Comparison of ENCODE assay signal across 17 cellular contexts in the genomic region with DNA sequence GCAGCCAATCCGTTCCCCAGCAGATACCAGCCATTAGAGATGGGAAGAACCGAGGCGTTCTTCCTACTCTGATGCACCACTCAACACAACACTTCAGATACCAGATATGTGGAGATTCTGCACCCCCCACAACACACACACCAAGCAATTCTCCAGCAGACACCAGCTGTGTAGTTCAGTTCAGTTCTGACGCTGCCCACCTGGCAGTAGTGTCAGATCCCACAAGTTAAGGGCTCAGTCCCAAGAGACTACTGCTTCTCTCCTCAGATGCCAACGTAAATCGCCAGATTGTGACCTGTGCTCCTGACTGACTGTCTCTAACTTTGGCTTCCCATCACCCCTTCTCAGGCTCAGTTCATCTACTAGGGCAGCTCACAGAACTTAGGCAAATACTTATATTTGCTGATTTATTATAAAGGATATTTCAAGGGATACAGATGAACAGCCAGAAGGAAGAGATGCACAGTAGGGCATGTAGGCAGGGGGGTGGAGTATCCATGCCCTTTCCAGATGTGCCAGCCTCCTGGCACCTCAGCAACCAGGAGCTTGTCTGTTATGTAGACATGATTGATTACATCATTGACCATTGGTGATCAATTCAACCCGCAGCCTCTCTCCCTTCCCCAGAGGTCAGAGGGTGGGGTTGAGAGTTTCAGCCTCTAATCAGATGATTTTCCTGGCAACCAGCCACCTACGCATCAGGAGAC.
A peak's percentile ranks its signal among the peaks of the same experiment; 100 is the strongest.
DNase-seq lines count a peak whose midpoint lies in the region; ATAC-seq lines count a peak whose summit lies in the region.
"Had no signal": no experiment of that assay in that cellular context is flagged by ENCODE, and none has a peak within 500 bp of the region (broad histone marks: within the 10 kb centered on the region; RNA-seq: fewer than 3 reads in every experiment).

No MANE protein-coding gene starts in this region.

- no CpG with 5 or more reads among the region's 8 CpGs for WGBS in neuronal stem cell (ENCODE audit: extremely low coverage in 2 of 2, insufficient read length in 2 of 2, insufficient replicate concordance in 1 of 2), 2 donors

- H2AK5ac ChIP-seq in neuronal stem cell (ENCODE audit: low read depth, low read length) = no peak overlapping the region

- H3K4me2 ChIP-seq in neuronal stem cell (ENCODE audit: insufficient read depth, low read length, poor library complexity, severe bottlenecking) = no peak overlapping the region

- no peak overlapping the region for H4K8ac ChIP-seq in neuronal stem cell (ENCODE audit: low read depth, low read length)

- no peak overlapping the region for H4K91ac ChIP-seq in neuronal stem cell (ENCODE audit: low read depth, low read length, poor library complexity)

- H3K9me3 Mint-ChIP-seq in activated naive CD4-positive, alpha-beta T cell treated with anti-CD3 and anti-CD28 coated beads, Interleukin-2, amount 50 U/mL, for 24 hours = no peaks in the 10 kb centered on the region
- no peaks in the 10 kb centered on the region for H3K9me3 Mint-ChIP-seq in activated naive CD8-positive, alpha-beta T cell treated with anti-CD3 and anti-CD28 coated beads, Interleukin-2, amount 50 U/mL, for 24 hours

- ATAC-seq in activated naive CD8-positive, alpha-beta T cell treated with anti-CD3 and anti-CD28 coated beads, Interleukin-2, amount 50 U/mL, for 24 hours = no peak
- no peak for ATAC-seq in HG03108 (IDR thresholded peaks at IDR 0.05; ENCODE audit: unreplicated experiment)
- ATAC-seq: left ventricle myocardium superior had no signal

- H3K27me3 Mint-ChIP-seq in activated naive CD4-positive, alpha-beta T cell treated with anti-CD3 and anti-CD28 coated beads, Interleukin-2, amount 50 U/mL, for 24 hours = no peaks in the 10 kb centered on the region
- H3K27me3 Mint-ChIP-seq in activated naive CD8-positive, alpha-beta T cell treated with anti-CD3 and anti-CD28 coated beads, Interleukin-2, amount 50 U/mL, for 24 hours = no peaks in the 10 kb centered on the region

- no peak overlapping the region for H3K27ac ChIP-seq in neuronal stem cell (replicated peaks; ENCODE audit: low read length)
- H3K27ac ChIP-seq: esophagus muscularis mucosa, SJCRH30 had no signal

- no peak overlapping the region for H2AFZ ChIP-seq in neuronal stem cell (ENCODE audit: low read length)

- H2BK15ac ChIP-seq in neuronal stem cell (ENCODE audit: low read length) = no peak overlapping the region

- H3K4me3 ChIP-seq in neuronal stem cell (ENCODE audit: low read length in 2 of 2) = no peak overlapping the region
- H3K4me3 ChIP-seq: esophagus muscularis mucosa, SJCRH30 had no signal

- H3K36me3 Mint-ChIP-seq in activated naive CD4-positive, alpha-beta T cell treated with anti-CD3 and anti-CD28 coated beads, Interleukin-2, amount 50 U/mL, for 24 hours = no peaks in the 10 kb centered on the region
- H3K36me3 Mint-ChIP-seq in activated naive CD8-positive, alpha-beta T cell treated with anti-CD3 and anti-CD28 coated beads, Interleukin-2, amount 50 U/mL, for 24 hours (ENCODE audit: low read depth) = peaks cover 17% of the 10 kb centered on the region

- H3K4ac ChIP-seq in neuronal stem cell (ENCODE audit: low read length) = no peak overlapping the region

- no peak overlapping the region for H3K9ac ChIP-seq in neuronal stem cell (ENCODE audit: low read depth, low read length, poor library complexity)

- H3K18ac ChIP-seq in neuronal stem cell (ENCODE audit: low read length) = no peak overlapping the region

- H3K4me1 ChIP-seq in neuronal stem cell (ENCODE audit: control insufficient read depth in 2 of 2, insufficient read depth in 1 of 2, low read depth in 1 of 2, low read length in 2 of 2) = peaks cover 4% of the 10 kb centered on the region in 2 donors

- H3K14ac ChIP-seq in neuronal stem cell (ENCODE audit: low read length) = no peak overlapping the region

- DNase-seq in activated naive CD4-positive, alpha-beta T cell treated with Interleukin-2 at 50 U/mL for 16 hours = no peak
- DNase-seq in NCI-H2171 treated with DMSO at 0.1 percent for 48 hours (lab: John Stamatoyannopoulos, UW) (peak; percentile 91), medulla oblongata (ENCODE audit: extremely low spot score) (no peak), neuronal stem cell (ENCODE audit: low spot score) (no peak)
- no peak for DNase-seq in activated naive CD8-positive, alpha-beta T cell treated with anti-CD3 and anti-CD28 coated beads, Interleukin-2, amount 50 U/mL, for 24 hours
- DNase-seq: activated CD4-positive, alpha-beta T cell treated with anti-CD3 and anti-CD28 coated beads, Interleukin-2, amount 50 U/mL, for 1 hour; activated T-cell treated with anti-CD3 and anti-CD28 coated beads, Interleukin-2, amount 50 U/mL, for 1 hour; amygdala; central memory CD4-positive, alpha-beta T cell; DMS153; left ventricle myocardium superior; MV-4-11; SJCRH30; stimulated activated CD4-positive, alpha-beta T cell treated with anti-CD3 and anti-CD28 coated beads, Interleukin-2, amount 100 ng/mL, for 48 hours had no signal

- H3K4me1 Mint-ChIP-seq in activated naive CD4-positive, alpha-beta T cell treated with anti-CD3 and anti-CD28 coated beads, Interleukin-2, amount 50 U/mL, for 24 hours = peaks cover 73% of the 10 kb centered on the region
- peaks cover 67% of the 10 kb centered on the region for H3K4me1 Mint-ChIP-seq in activated naive CD8-positive, alpha-beta T cell treated with anti-CD3 and anti-CD28 coated beads, Interleukin-2, amount 50 U/mL, for 24 hours

- no peaks in the 10 kb centered on the region for H3K36me3 ChIP-seq in neuronal stem cell (replicated peaks in 1 of 2; ENCODE audit: control insufficient read depth in 2 of 2, insufficient read depth in 2 of 2, low read length in 2 of 2)
- H3K36me3 ChIP-seq: esophagus muscularis mucosa, SJCRH30 had no signal

- H3K79me1 ChIP-seq in neuronal stem cell (ENCODE audit: low read depth, low read length) = no peaks in the 10 kb centered on the region

- H2BK12ac ChIP-seq in neuronal stem cell (ENCODE audit: low read length) = no peak overlapping the region

- no peaks in the 10 kb centered on the region for H3K9me3 ChIP-seq in neuronal stem cell (replicated peaks in 1 of 2; ENCODE audit: control insufficient read depth in 2 of 2, insufficient read depth in 1 of 2, low read depth in 1 of 2, low read length in 2 of 2)
- H3K9me3 ChIP-seq: esophagus muscularis mucosa, SJCRH30 had no signal

- no peak overlapping the region for H3K4me3 Mint-ChIP-seq in activated naive CD4-positive, alpha-beta T cell treated with anti-CD3 and anti-CD28 coated beads, Interleukin-2, amount 50 U/mL, for 24 hours
- H3K4me3 Mint-ChIP-seq in activated naive CD8-positive, alpha-beta T cell treated with anti-CD3 and anti-CD28 coated beads, Interleukin-2, amount 50 U/mL, for 24 hours = no peak overlapping the region

- peak overlapping the region; percentile 60 for H3K27ac Mint-ChIP-seq in activated naive CD4-positive, alpha-beta T cell treated with anti-CD3 and anti-CD28 coated beads, Interleukin-2, amount 50 U/mL, for 24 hours
- peak overlapping the region; percentile 21 for H3K27ac Mint-ChIP-seq in activated naive CD8-positive, alpha-beta T cell treated with anti-CD3 and anti-CD28 coated beads, Interleukin-2, amount 50 U/mL, for 24 hours

- H3K27me3 ChIP-seq in neuronal stem cell (ENCODE audit: control insufficient read depth in 3 of 3, insufficient read depth in 3 of 3, low read depth in 1 of 3, low read length in 3 of 3) = no peaks in the 10 kb centered on the region
- H3K27me3 ChIP-seq: esophagus muscularis mucosa, SJCRH30 had no signal

- H2BK5ac ChIP-seq in neuronal stem cell (ENCODE audit: low read length) = no peak overlapping the region

- no peak overlapping the region for H3K23ac ChIP-seq in neuronal stem cell (ENCODE audit: low read depth, low read length, poor library complexity)

- H2BK120ac ChIP-seq in neuronal stem cell (ENCODE audit: low read depth, low read length) = no peak overlapping the region
